Comparison of ENCODE assay signal across 3 cellular contexts in the genomic region with DNA sequence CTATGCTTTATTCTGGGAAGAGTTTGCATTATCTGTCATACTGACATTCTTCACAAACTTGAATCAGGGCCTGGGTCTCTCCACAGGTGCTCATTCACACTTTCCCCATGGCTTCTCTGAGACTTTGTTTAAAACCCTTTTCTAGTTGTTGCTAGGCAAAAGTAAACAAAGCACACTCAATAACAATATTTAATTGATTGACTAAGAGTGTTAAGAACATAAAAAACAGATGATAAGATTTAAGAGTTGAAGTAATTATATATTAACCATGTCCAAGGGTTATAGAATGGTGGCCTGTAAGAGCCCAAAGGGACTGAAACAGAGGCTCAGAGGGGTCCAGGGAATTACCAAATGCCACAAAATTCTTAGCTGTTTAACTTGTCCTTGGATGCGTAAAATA.
TF ChIP-seq lines count a peak whose summit lies in the region.

No MANE protein-coding gene starts in this region.

TF ChIP-seq in HepG2, 621 proteins besides CTCF, POLR2A, EP300 and RAD21:
- TF ChIP-seq IKZF4 (CRISPR knock-in tag; IDR thresholded peaks at IDR 0.05; ENCODE audit: borderline replicate concordance, low read depth, not compliant biosample characterization): no peak
- no peak for TF ChIP-seq THAP11 (CRISPR knock-in tag; IDR thresholded peaks at IDR 0.05)
- TF ChIP-seq KDM5B (CRISPR knock-in tag; IDR thresholded peaks at IDR 0.05; ENCODE audit: borderline replicate concordance): no peak
- TF ChIP-seq MEF2D (CRISPR knock-in tag; IDR thresholded peaks at IDR 0.05): no peak
- TF ChIP-seq CEBPB (IDR thresholded peaks at IDR 0.05; ENCODE audit: borderline replicate concordance, low read depth, low read length): no peak
- no peak for TF ChIP-seq MEIS1 (CRISPR knock-in tag; IDR thresholded peaks at IDR 0.05; ENCODE audit: borderline replicate concordance)
- no peak for TF ChIP-seq ATF4 (CRISPR knock-in tag; IDR thresholded peaks at IDR 0.05)
- no peak for TF ChIP-seq PCBP2 (optimal IDR thresholded peaks at IDR 0.05; ENCODE audit: low read depth, low read length, poor library complexity, severe bottlenecking)
- TF ChIP-seq, protein P1, sequence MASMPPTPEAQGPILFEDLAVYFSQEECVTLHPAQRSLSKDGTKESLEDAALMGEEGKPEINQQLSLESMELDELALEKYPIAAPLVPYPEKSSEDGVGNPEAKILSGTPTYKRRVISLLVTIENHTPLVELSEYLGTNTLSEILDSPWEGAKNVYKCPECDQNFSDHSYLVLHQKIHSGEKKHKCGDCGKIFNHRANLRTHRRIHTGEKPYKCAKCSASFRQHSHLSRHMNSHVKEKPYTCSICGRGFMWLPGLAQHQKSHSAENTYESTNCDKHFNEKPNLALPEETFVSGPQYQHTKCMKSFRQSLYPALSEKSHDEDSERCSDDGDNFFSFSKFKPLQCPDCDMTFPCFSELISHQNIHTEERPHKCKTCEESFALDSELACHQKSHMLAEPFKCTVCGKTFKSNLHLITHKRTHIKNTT (CRISPR knock-in tag; IDR thresholded peaks at IDR 0.05): no peak
- TF ChIP-seq ZNF687 (CRISPR knock-in tag; IDR thresholded peaks at IDR 0.05): no peak
- TF ChIP-seq ZZZ3 (CRISPR knock-in tag; IDR thresholded peaks at IDR 0.05; ENCODE audit: borderline replicate concordance): no peak
- TF ChIP-seq ZKSCAN8 (CRISPR knock-in tag; IDR thresholded peaks at IDR 0.05; ENCODE audit: borderline replicate concordance): no peak

TF ChIP-seq in GM12891, 5 proteins besides CTCF, POLR2A, EP300 and RAD21:
- no peak for TF ChIP-seq POU2F2 (IDR thresholded peaks at IDR 0.05; ENCODE audit: low read depth, low read length)
- TF ChIP-seq PAX5 (IDR thresholded peaks at IDR 0.05; ENCODE audit: insufficient read depth, low read length, severe bottlenecking): no peak
- no peak for TF ChIP-seq TAF1 (IDR thresholded peaks at IDR 0.05; ENCODE audit: low read depth, low read length)
- TF ChIP-seq SPI1 (IDR thresholded peaks at IDR 0.05; ENCODE audit: low read depth, low read length): no peak
- no peak for TF ChIP-seq POLR2AphosphoS5 (IDR thresholded peaks at IDR 0.05; ENCODE audit: low read depth, low read length)

TF ChIP-seq in SK-N-SH, 30 proteins besides CTCF, POLR2A, EP300 and RAD21:
- TF ChIP-seq SIN3A (IDR thresholded peaks at IDR 0.05; ENCODE audit: borderline replicate concordance, low read depth, low read length) (no peak), EZH2phosphoT487 (IDR thresholded peaks at IDR 0.05; ENCODE audit: borderline replicate concordance, low read depth) (no peak), TEAD4 (IDR thresholded peaks at IDR 0.05; ENCODE audit: borderline replicate concordance, insufficient read depth) (no peak), RCOR1 (IDR thresholded peaks at IDR 0.05; ENCODE audit: low read length) (no peak), SMC3 (IDR thresholded peaks at IDR 0.05; ENCODE audit: low read depth, low read length) (no peak), ELF1 (IDR thresholded peaks at IDR 0.05) (no peak), GABPA (IDR thresholded peaks at IDR 0.05; ENCODE audit: low read depth) (no peak), YY1 (IDR thresholded peaks at IDR 0.05; ENCODE audit: low read depth) (no peak), FOSL2 (IDR thresholded peaks at IDR 0.05; ENCODE audit: borderline replicate concordance, low read depth) (no peak), NRF1 (IDR thresholded peaks at IDR 0.05; ENCODE audit: low read depth, low read length) (no peak), NFIC (IDR thresholded peaks at IDR 0.05; ENCODE audit: borderline replicate concordance) (no peak)
- TF ChIP-seq, protein P2, sequence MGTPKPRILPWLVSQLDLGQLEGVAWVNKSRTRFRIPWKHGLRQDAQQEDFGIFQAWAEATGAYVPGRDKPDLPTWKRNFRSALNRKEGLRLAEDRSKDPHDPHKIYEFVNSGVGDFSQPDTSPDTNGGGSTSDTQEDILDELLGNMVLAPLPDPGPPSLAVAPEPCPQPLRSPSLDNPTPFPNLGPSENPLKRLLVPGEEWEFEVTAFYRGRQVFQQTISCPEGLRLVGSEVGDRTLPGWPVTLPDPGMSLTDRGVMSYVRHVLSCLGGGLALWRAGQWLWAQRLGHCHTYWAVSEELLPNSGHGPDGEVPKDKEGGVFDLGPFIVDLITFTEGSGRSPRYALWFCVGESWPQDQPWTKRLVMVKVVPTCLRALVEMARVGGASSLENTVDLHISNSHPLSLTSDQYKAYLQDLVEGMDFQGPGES (IDR thresholded peaks at IDR 0.05; ENCODE audit: low read depth, low read length): no peak
- TF ChIP-seq, protein P3, sequence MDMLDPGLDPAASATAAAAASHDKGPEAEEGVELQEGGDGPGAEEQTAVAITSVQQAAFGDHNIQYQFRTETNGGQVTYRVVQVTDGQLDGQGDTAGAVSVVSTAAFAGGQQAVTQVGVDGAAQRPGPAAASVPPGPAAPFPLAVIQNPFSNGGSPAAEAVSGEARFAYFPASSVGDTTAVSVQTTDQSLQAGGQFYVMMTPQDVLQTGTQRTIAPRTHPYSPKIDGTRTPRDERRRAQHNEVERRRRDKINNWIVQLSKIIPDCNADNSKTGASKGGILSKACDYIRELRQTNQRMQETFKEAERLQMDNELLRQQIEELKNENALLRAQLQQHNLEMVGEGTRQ (IDR thresholded peaks at IDR 0.05; ENCODE audit: borderline replicate concordance, low read depth, low read length): no peak
- TF ChIP-seq, protein P4, sequence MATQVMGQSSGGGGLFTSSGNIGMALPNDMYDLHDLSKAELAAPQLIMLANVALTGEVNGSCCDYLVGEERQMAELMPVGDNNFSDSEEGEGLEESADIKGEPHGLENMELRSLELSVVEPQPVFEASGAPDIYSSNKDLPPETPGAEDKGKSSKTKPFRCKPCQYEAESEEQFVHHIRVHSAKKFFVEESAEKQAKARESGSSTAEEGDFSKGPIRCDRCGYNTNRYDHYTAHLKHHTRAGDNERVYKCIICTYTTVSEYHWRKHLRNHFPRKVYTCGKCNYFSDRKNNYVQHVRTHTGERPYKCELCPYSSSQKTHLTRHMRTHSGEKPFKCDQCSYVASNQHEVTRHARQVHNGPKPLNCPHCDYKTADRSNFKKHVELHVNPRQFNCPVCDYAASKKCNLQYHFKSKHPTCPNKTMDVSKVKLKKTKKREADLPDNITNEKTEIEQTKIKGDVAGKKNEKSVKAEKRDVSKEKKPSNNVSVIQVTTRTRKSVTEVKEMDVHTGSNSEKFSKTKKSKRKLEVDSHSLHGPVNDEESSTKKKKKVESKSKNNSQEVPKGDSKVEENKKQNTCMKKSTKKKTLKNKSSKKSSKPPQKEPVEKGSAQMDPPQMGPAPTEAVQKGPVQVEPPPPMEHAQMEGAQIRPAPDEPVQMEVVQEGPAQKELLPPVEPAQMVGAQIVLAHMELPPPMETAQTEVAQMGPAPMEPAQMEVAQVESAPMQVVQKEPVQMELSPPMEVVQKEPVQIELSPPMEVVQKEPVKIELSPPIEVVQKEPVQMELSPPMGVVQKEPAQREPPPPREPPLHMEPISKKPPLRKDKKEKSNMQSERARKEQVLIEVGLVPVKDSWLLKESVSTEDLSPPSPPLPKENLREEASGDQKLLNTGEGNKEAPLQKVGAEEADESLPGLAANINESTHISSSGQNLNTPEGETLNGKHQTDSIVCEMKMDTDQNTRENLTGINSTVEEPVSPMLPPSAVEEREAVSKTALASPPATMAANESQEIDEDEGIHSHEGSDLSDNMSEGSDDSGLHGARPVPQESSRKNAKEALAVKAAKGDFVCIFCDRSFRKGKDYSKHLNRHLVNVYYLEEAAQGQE (IDR thresholded peaks at IDR 0.05; ENCODE audit: low read depth, low read length): no peak
- TF ChIP-seq, protein P5, sequence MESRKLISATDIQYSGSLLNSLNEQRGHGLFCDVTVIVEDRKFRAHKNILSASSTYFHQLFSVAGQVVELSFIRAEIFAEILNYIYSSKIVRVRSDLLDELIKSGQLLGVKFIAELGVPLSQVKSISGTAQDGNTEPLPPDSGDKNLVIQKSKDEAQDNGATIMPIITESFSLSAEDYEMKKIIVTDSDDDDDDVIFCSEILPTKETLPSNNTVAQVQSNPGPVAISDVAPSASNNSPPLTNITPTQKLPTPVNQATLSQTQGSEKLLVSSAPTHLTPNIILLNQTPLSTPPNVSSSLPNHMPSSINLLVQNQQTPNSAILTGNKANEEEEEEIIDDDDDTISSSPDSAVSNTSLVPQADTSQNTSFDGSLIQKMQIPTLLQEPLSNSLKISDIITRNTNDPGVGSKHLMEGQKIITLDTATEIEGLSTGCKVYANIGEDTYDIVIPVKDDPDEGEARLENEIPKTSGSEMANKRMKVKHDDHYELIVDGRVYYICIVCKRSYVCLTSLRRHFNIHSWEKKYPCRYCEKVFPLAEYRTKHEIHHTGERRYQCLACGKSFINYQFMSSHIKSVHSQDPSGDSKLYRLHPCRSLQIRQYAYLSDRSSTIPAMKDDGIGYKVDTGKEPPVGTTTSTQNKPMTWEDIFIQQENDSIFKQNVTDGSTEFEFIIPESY (IDR thresholded peaks at IDR 0.05; ENCODE audit: borderline replicate concordance, low read depth): no peak
TF ChIP-seq in SK-N-SH: peak in this region for 0.
